Comparison of ENCODE assay signal across 14 cellular contexts in genomic region chr6:128370072-128370471, GRCh38.
DNase-seq lines count a peak whose midpoint lies in the region; ATAC-seq and FAIRE-seq lines count a peak whose summit lies in the region.
"Had no signal": no experiment of that assay in that cellular context is flagged by ENCODE, and none has a peak within 500 bp of the region (broad histone marks: within the 10 kb centered on the region; RNA-seq: fewer than 3 reads in every experiment).

No MANE protein-coding gene starts in this region.

- H3K4me1 Mint-ChIP-seq in activated naive CD8-positive, alpha-beta T cell treated with anti-CD3 and anti-CD28 coated beads, Interleukin-2, amount 50 U/mL, for 24 hours, result peaks cover 3% of the 10 kb centered on the region
- H3K4me1 Mint-ChIP-seq in activated naive CD8-positive, alpha-beta T cell treated with anti-CD3 and anti-CD28 coated beads for 36 hours, result peaks cover 9% of the 10 kb centered on the region
- H3K4me1 Mint-ChIP-seq in stimulated activated naive B cell treated with anti-CD40 and anti-IgM and Interleukin-4, amounts not matched to agents 10 μg/mL and 1 μg/mL and 100 μg/mL, for 72 hours, result no peaks in the 10 kb centered on the region
- H3K4me1 Mint-ChIP-seq: activated CD4-positive, alpha-beta T cell treated with anti-CD3 and anti-CD28 coated beads, Interleukin-2, amount 10 ng/mL, durations not matched to agents 24 days and 14 days; H9 had no signal

- intact Hi-C loops in left ventricle myocardium superior (cut with micrococcal nuclease), result no loop called here

- DNase-seq in activated naive CD8-positive, alpha-beta T cell treated with anti-CD3 and anti-CD28 coated beads, Interleukin-2, amount 50 U/mL, for 24 hours, result no peak
- no peak for DNase-seq in activated naive CD8-positive, alpha-beta T cell treated with anti-CD3 and anti-CD28 coated beads for 36 hours
- DNase-seq in amniotic stem cell (lab: John Stamatoyannopoulos, UW) (peak; percentile 14), left ventricle myocardium superior (no peak), urothelium cell line (ENCODE audit: low spot score) (peak; percentile 4), activated gamma-delta T cell (lab: John Stamatoyannopoulos, UW) (no peak)
- DNase-seq in activated T-cell treated with anti-CD3 and anti-CD28 coated beads, Interleukin-2, amount 50 U/mL, for 48 hours, result no peak
- no peak for DNase-seq in stimulated activated naive B cell treated with anti-CD40 and anti-IgM and Interleukin-4, amounts not matched to agents 10 μg/mL and 1 μg/mL and 100 μg/mL, for 72 hours
- DNase-seq: 8988T; activated CD4-positive, alpha-beta T cell treated with anti-CD3 and anti-CD28 coated beads, Interleukin-2, amount 10 ng/mL, durations not matched to agents 24 days and 14 days; H9; NCI-H510A; retina; upper lobe of left lung had no signal

- no peak for FAIRE-seq in urothelium cell line (lab: Jason Lieb, UNC)

- H3K27ac Mint-ChIP-seq in activated naive CD8-positive, alpha-beta T cell treated with anti-CD3 and anti-CD28 coated beads, Interleukin-2, amount 50 U/mL, for 24 hours, result no peak overlapping the region
- H3K27ac Mint-ChIP-seq in activated naive CD8-positive, alpha-beta T cell treated with anti-CD3 and anti-CD28 coated beads for 36 hours, result no peak overlapping the region
- H3K27ac Mint-ChIP-seq in stimulated activated naive B cell treated with anti-CD40 and anti-IgM and Interleukin-4, amounts not matched to agents 10 μg/mL and 1 μg/mL and 100 μg/mL, for 72 hours, result no peak overlapping the region
- H3K27ac Mint-ChIP-seq: activated CD4-positive, alpha-beta T cell treated with anti-CD3 and anti-CD28 coated beads, Interleukin-2, amount 10 ng/mL, durations not matched to agents 24 days and 14 days; H9 had no signal

- no peaks in the 10 kb centered on the region for H3K27me3 Mint-ChIP-seq in activated naive CD8-positive, alpha-beta T cell treated with anti-CD3 and anti-CD28 coated beads, Interleukin-2, amount 50 U/mL, for 24 hours
- H3K27me3 Mint-ChIP-seq in activated naive CD8-positive, alpha-beta T cell treated with anti-CD3 and anti-CD28 coated beads for 36 hours, result no peaks in the 10 kb centered on the region
- H3K27me3 Mint-ChIP-seq in stimulated activated naive B cell treated with anti-CD40 and anti-IgM and Interleukin-4, amounts not matched to agents 10 μg/mL and 1 μg/mL and 100 μg/mL, for 72 hours, result peaks cover 0 to 5% of the 10 kb centered on the region in 2 donors
- H3K27me3 Mint-ChIP-seq: activated CD4-positive, alpha-beta T cell treated with anti-CD3 and anti-CD28 coated beads, Interleukin-2, amount 10 ng/mL, durations not matched to agents 24 days and 14 days had no signal

- peaks cover 9% of the 10 kb centered on the region for H3K9me3 Mint-ChIP-seq in activated naive CD8-positive, alpha-beta T cell treated with anti-CD3 and anti-CD28 coated beads, Interleukin-2, amount 50 U/mL, for 24 hours
- H3K9me3 Mint-ChIP-seq in activated naive CD8-positive, alpha-beta T cell treated with anti-CD3 and anti-CD28 coated beads for 36 hours, result peaks cover 3% of the 10 kb centered on the region
- H3K9me3 Mint-ChIP-seq in stimulated activated naive B cell treated with anti-CD40 and anti-IgM and Interleukin-4, amounts not matched to agents 10 μg/mL and 1 μg/mL and 100 μg/mL, for 72 hours, result peaks cover 4 to 6% of the 10 kb centered on the region in 2 donors
- H3K9me3 Mint-ChIP-seq: activated CD4-positive, alpha-beta T cell treated with anti-CD3 and anti-CD28 coated beads, Interleukin-2, amount 10 ng/mL, durations not matched to agents 24 days and 14 days had no signal

- peak; percentile 68 for ATAC-seq in activated naive CD8-positive, alpha-beta T cell treated with anti-CD3 and anti-CD28 coated beads, Interleukin-2, amount 50 U/mL, for 24 hours
- ATAC-seq in left ventricle myocardium superior, result peak; percentile 67
- no peak for ATAC-seq in stimulated activated naive B cell treated with anti-CD40 and anti-IgM and Interleukin-4, amounts not matched to agents 10 μg/mL and 1 μg/mL and 100 μg/mL, for 72 hours (replicated peaks)

- H3K36me3 Mint-ChIP-seq in activated naive CD8-positive, alpha-beta T cell treated with anti-CD3 and anti-CD28 coated beads, Interleukin-2, amount 50 U/mL, for 24 hours (ENCODE audit: low read depth), result peaks cover 7% of the 10 kb centered on the region
- peaks cover 3% of the 10 kb centered on the region for H3K36me3 Mint-ChIP-seq in activated naive CD8-positive, alpha-beta T cell treated with anti-CD3 and anti-CD28 coated beads for 36 hours
- no peaks in the 10 kb centered on the region for H3K36me3 Mint-ChIP-seq in stimulated activated naive B cell treated with anti-CD40 and anti-IgM and Interleukin-4, amounts not matched to agents 10 μg/mL and 1 μg/mL and 100 μg/mL, for 72 hours

- H3K4me3 Mint-ChIP-seq in activated naive CD8-positive, alpha-beta T cell treated with anti-CD3 and anti-CD28 coated beads, Interleukin-2, amount 50 U/mL, for 24 hours, result no peak overlapping the region
- no peak overlapping the region for H3K4me3 Mint-ChIP-seq in activated naive CD8-positive, alpha-beta T cell treated with anti-CD3 and anti-CD28 coated beads for 36 hours
- H3K4me3 Mint-ChIP-seq in stimulated activated naive B cell treated with anti-CD40 and anti-IgM and Interleukin-4, amounts not matched to agents 10 μg/mL and 1 μg/mL and 100 μg/mL, for 72 hours, result no peak overlapping the region
- H3K4me3 Mint-ChIP-seq: activated CD4-positive, alpha-beta T cell treated with anti-CD3 and anti-CD28 coated beads, Interleukin-2, amount 10 ng/mL, durations not matched to agents 24 days and 14 days; H9 had no signal

Comparison
In these comparisons a context has a peak if more than half of its experiments do, and no peak if none do; other contexts are left out.
1. ATAC-seq: peak in activated naive CD8-positive, alpha-beta T cell treated with anti-CD3 and anti-CD28 coated beads, Interleukin-2, amount 50 U/mL, for 24 hours (single experiment) and left ventricle myocardium superior (single experiment); none in stimulated activated naive B cell treated with anti-CD40 and anti-IgM and Interleukin-4, amounts not matched to agents 10 μg/mL and 1 μg/mL and 100 μg/mL, for 72 hours (0 of 2).
2. DNase-seq: peak in amniotic stem cell (single experiment) and urothelium cell line (single experiment); none in activated naive CD8-positive, alpha-beta T cell treated with anti-CD3 and anti-CD28 coated beads, Interleukin-2, amount 50 U/mL, for 24 hours (single experiment), activated naive CD8-positive, alpha-beta T cell treated with anti-CD3 and anti-CD28 coated beads for 36 hours (single experiment), left ventricle myocardium superior (single experiment), activated gamma-delta T cell (single experiment), activated T-cell treated with anti-CD3 and anti-CD28 coated beads, Interleukin-2, amount 50 U/mL, for 48 hours (0 of 2) and stimulated activated naive B cell treated with anti-CD40 and anti-IgM and Interleukin-4, amounts not matched to agents 10 μg/mL and 1 μg/mL and 100 μg/mL, for 72 hours (single experiment).